ENCODE assay signal across 7 cellular contexts in genomic region chr3:152243729-152244151, GRCh38.
A peak's percentile ranks its signal among the peaks of the same experiment; 100 is the strongest.
DNase-seq lines count a peak whose midpoint lies in the region; ATAC-seq and TF ChIP-seq lines count a peak whose summit lies in the region.
"Not testable (repeated sequence)": the region's sequence is repeated elsewhere in the genome, so short reads cannot be mapped to it uniquely, and the experiment has no call there.

No MANE protein-coding gene starts in this region.

- TF ChIP-seq CTCF in OCI-LY3 (IDR thresholded peaks at IDR 0.05; ENCODE audit: low read depth, low read length); neutrophil (IDR thresholded peaks at IDR 0.05): not testable (repeated sequence)

- not testable (repeated sequence) for H3K36me3 ChIP-seq in OCI-LY3 (replicated peaks; ENCODE audit: low read depth, low read length); neutrophil

- peak overlapping the region; percentile 94 for H3K4me3 Mint-ChIP-seq in central memory CD8-positive, alpha-beta T cell

- DNase-seq in activated CD8-positive, alpha-beta memory T cell treated with anti-CD3 and anti-CD28 coated beads for 24 hours, result peak; percentile 74
- not testable (repeated sequence) for DNase-seq in central memory CD8-positive, alpha-beta T cell (ENCODE audit: low spot score in 2 of 2)

- peak overlapping the region; percentile 38 for H3K4me3 ChIP-seq in OCI-LY3 (ENCODE audit: low read length)
- peak overlapping the region; percentile 50 to 52 for H3K4me3 ChIP-seq in neutrophil (ENCODE audit: low read depth in 1 of 2, low read length in 1 of 2)

- H3K9ac ChIP-seq in OCI-LY3 (ENCODE audit: low read length), result peak overlapping the region; percentile 7; the same call in 1 of the 2 replicates

- H3K36me3 Mint-ChIP-seq in central memory CD8-positive, alpha-beta T cell (ENCODE audit: insufficient read depth), result peaks cover 14% of the 10 kb centered on the region

- not testable (repeated sequence) for H2AFZ ChIP-seq in OCI-LY3 (ENCODE audit: low read depth, low read length)

- H3K27me3 ChIP-seq in OCI-LY3 (ENCODE audit: low read depth, low read length); neutrophil: not testable (repeated sequence)

- not testable (repeated sequence) for H3K9me3 Mint-ChIP-seq in central memory CD8-positive, alpha-beta T cell

- peak overlapping the region; percentile 89 for H3K27ac Mint-ChIP-seq in central memory CD8-positive, alpha-beta T cell (ENCODE audit: low read depth)

- peaks cover 47% of the 10 kb centered on the region for H3K4me1 ChIP-seq in OCI-LY3 (ENCODE audit: low read length)
- H3K4me1 ChIP-seq in neutrophil (ENCODE audit: control insufficient read depth in 1 of 2, insufficient read depth in 1 of 2, low read depth in 1 of 2, low read length in 1 of 2), result peaks cover 65 to 73% of the 10 kb centered on the region in 2 experiments

- peak; percentile 15 for ATAC-seq in GM18505 (IDR thresholded peaks at IDR 0.05; ENCODE audit: unreplicated experiment)
- ATAC-seq in GM21528 (IDR thresholded peaks at IDR 0.05; ENCODE audit: low FRiP score, unreplicated experiment), result peak; percentile 16
- ATAC-seq in HG03064 (IDR thresholded peaks at IDR 0.05; ENCODE audit: low read depth, unreplicated experiment), result peak; percentile 16
- ATAC-seq in central memory CD8-positive, alpha-beta T cell (replicated peaks; ENCODE audit: extremely low read depth, poor library complexity, severe bottlenecking), result peak; percentile 46

- H3K4me2 ChIP-seq in OCI-LY3 (ENCODE audit: low read length), result peak overlapping the region; percentile 69

- peaks cover 37% of the 10 kb centered on the region for H3K4me1 Mint-ChIP-seq in central memory CD8-positive, alpha-beta T cell

- H3K9me3 ChIP-seq in OCI-LY3 (ENCODE audit: insufficient read depth, low read length); neutrophil: not testable (repeated sequence)

- TF ChIP-seq POLR2A in GM18505 (IDR thresholded peaks at IDR 0.05; ENCODE audit: borderline replicate concordance, extremely low read depth, insufficient read depth, insufficient read length), result not testable (repeated sequence)

- not testable (repeated sequence) for H3K79me2 ChIP-seq in OCI-LY3 (ENCODE audit: low read length)

- not testable (repeated sequence) for H4K20me1 ChIP-seq in OCI-LY3 (ENCODE audit: insufficient read depth, low read length)

- peak overlapping the region; percentile 44 for H3K27ac ChIP-seq in OCI-LY3 (ENCODE audit: low read length)
- peak overlapping the region; percentile 81 for H3K27ac ChIP-seq in neutrophil

- H3K27me3 Mint-ChIP-seq in central memory CD8-positive, alpha-beta T cell, result not testable (repeated sequence)
